In the genomic region with DNA sequence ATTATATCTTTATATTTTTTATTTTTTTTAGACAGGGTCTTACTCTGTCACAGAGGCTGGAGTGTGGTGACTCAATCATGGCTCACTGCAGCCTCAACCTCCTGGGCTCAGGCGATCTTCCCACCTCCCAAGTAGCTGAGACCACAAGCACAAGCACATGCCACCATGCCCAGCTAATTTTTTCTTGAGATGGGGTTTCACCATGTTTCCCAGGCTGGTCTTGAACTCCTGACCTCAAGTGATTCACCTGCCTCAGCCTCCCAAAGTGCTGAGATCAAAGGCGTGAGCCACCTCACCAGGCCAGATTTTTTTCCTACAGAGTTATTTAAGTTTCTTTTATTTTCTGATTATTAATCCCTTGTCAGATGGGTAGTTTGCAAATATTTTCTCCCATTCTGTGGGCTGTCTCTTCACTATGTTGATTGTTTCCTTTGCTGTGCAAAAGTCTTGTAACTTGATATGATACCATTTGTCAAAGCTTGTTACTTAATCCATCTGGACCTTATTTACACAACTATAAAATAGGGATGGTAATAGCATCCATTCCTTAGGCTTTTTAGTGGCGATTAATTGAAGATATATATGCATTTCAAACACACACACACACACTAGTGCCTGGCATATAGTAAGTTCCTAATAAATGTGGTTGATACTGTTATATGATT, we compare ENCODE assay signal across 12 cellular contexts.
DNase-seq lines count a peak whose midpoint lies in the region; ATAC-seq and TF ChIP-seq lines count a peak whose summit lies in the region.
"Had no signal": no experiment of that assay in that cellular context is flagged by ENCODE, and none has a peak within 500 bp of the region (broad histone marks: within the 10 kb centered on the region; RNA-seq: fewer than 3 reads in every experiment).

No MANE protein-coding gene starts in this region.

- no TSS peak for BruUV-seq in HCT116 (replicated peaks; lab: Mats Ljungman, UMichigan)

- ATAC-seq in HCT116, result peak; percentile 59
- ATAC-seq in SK-N-SH treated with all-trans-retinoic acid at 6 μM for 48 hours, result peak; percentile 57
- no peak for ATAC-seq in HG02938 (IDR thresholded peaks at IDR 0.05; ENCODE audit: unreplicated experiment)
- ATAC-seq: Right ventricle myocardium inferior had no signal

- no peaks in the 10 kb centered on the region for H3K9me3 ChIP-seq in HCT116 (ENCODE audit: control insufficient read depth in 1 of 2, insufficient read depth in 1 of 2, low read depth in 1 of 2, low read length in 2 of 2)

- peak overlapping the region; percentile 17; the same call in 1 of the 2 replicates for H3K27ac ChIP-seq in HCT116 (ENCODE audit: low read depth, low read length)

- no peaks in the 10 kb centered on the region for H3K79me2 ChIP-seq in HCT116 (ENCODE audit: insufficient read depth, low read length)

- intact Hi-C loops in HCT116 (cut with micrococcal nuclease), result no loop called here

- no peak for TF ChIP-seq CTCF in HCT116 (IDR thresholded peaks at IDR 0.05 in 2 of 3, conservative IDR thresholded peaks at IDR 0.05 in 1 of 3; ENCODE audit: borderline replicate concordance in 1 of 3, insufficient read depth in 1 of 3, low read depth in 2 of 3, low read length in 2 of 3)
- no peak for TF ChIP-seq CTCF in GM10266 (IDR thresholded peaks at IDR 0.05; ENCODE audit: control insufficient read depth, insufficient read depth, low read depth, missing control alignments)

- RAD21 ChIA-PET in HCT116 (lab: Charles Lee; ENCODE audit: low non-redundant PET in 1 of 2, low total read pairs in 2 of 2, uncharacterized antibody in 2 of 2, unreplicated experiment in 2 of 2), result no interaction called here

- no peak overlapping the region for H3K4me3 ChIP-seq in HCT116 (replicated peaks in 1 of 2; ENCODE audit: low read depth in 1 of 2, low read length in 2 of 2)

- H4K20me1 ChIP-seq in HCT116 (ENCODE audit: insufficient read depth), result no peaks in the 10 kb centered on the region

- DNase-seq in SIG-M5 treated with dmso at 0.1 percent for 504 hours (lab: John Stamatoyannopoulos, UW; ENCODE audit: unreplicated experiment) (peak; percentile 65), SIG-M5 (lab: John Stamatoyannopoulos, UW) (no peak), HCT116 (ENCODE audit: low read depth, low spot score) (no peak), kidney glomerular epithelial cell (lab: John Stamatoyannopoulos, UW) (peak; percentile 39), AML-193 (lab: John Stamatoyannopoulos, UW) (no peak), GM10266 (ENCODE audit: extremely low spot score) (no peak)
- DNase-seq: central memory CD4-positive, alpha-beta T cell; GDM1; NCI-H2227 treated with DMSO at 0.1 percent for 48 hours had no signal

- no peak for TF ChIP-seq POLR2A in HCT116 (IDR thresholded peaks at IDR 0.05; ENCODE audit: borderline replicate concordance, extremely low read depth, insufficient read depth, insufficient read length)

- H3K9ac ChIP-seq in HCT116 (ENCODE audit: low read length), result no peak overlapping the region

- peak overlapping the region; percentile 48 for H3K4me2 ChIP-seq in HCT116 (ENCODE audit: low read length)

- POLR2A ChIA-PET in HCT116 (lab: Charles Lee), result no interaction called here

- no peaks in the 10 kb centered on the region for H3K36me3 ChIP-seq in HCT116 (ENCODE audit: control insufficient read depth in 1 of 2, insufficient read depth in 2 of 2, low read length in 2 of 2)

- H3K4me1 ChIP-seq in HCT116 (ENCODE audit: control insufficient read depth in 1 of 2, insufficient read depth in 2 of 2, low read length in 2 of 2), result peaks cover 11 to 28% of the 10 kb centered on the region in 2 experiments; a peak in 3 of 4 replicates

- no peaks in the 10 kb centered on the region for H3K9me2 ChIP-seq in HCT116 (ENCODE audit: insufficient read depth)

- CTCF ChIA-PET in HCT116 (lab: Charles Lee), result no interaction called here

- peak overlapping the region; percentile 20 for H2AFZ ChIP-seq in HCT116 (ENCODE audit: low read depth, low read length, poor library complexity, severe bottlenecking)

- no peak for TF ChIP-seq RAD21 in HCT116 (IDR thresholded peaks at IDR 0.05; ENCODE audit: low read depth)

- H3K27me3 ChIP-seq in HCT116 (ENCODE audit: insufficient read depth, low read length), result no peaks in the 10 kb centered on the region

TF ChIP-seq in HCT116, 20 proteins besides CTCF, POLR2A, EP300 and RAD21 (continues in another document):
- TF ChIP-seq, protein P1, sequence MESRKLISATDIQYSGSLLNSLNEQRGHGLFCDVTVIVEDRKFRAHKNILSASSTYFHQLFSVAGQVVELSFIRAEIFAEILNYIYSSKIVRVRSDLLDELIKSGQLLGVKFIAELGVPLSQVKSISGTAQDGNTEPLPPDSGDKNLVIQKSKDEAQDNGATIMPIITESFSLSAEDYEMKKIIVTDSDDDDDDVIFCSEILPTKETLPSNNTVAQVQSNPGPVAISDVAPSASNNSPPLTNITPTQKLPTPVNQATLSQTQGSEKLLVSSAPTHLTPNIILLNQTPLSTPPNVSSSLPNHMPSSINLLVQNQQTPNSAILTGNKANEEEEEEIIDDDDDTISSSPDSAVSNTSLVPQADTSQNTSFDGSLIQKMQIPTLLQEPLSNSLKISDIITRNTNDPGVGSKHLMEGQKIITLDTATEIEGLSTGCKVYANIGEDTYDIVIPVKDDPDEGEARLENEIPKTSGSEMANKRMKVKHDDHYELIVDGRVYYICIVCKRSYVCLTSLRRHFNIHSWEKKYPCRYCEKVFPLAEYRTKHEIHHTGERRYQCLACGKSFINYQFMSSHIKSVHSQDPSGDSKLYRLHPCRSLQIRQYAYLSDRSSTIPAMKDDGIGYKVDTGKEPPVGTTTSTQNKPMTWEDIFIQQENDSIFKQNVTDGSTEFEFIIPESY (IDR thresholded peaks at IDR 0.05; ENCODE audit: extremely low read depth, insufficient replicate concordance, low read length), result no peak
- TF ChIP-seq SRF (IDR thresholded peaks at IDR 0.05; ENCODE audit: low read depth) (no peak), CBX3 (IDR thresholded peaks at IDR 0.05; ENCODE audit: low read depth) (no peak), ELF1 (IDR thresholded peaks at IDR 0.05; ENCODE audit: borderline replicate concordance, low read depth) (no peak), EGR1 (IDR thresholded peaks at IDR 0.05; ENCODE audit: low read depth) (no peak), ZNF274 (IDR thresholded peaks at IDR 0.05; ENCODE audit: low read depth, low read length) (no peak), POLR2AphosphoS5 (IDR thresholded peaks at IDR 0.05; ENCODE audit: low read depth, low read length) (no peak), SP1 (IDR thresholded peaks at IDR 0.05; ENCODE audit: low read depth) (no peak)
- TF ChIP-seq, protein P2, sequence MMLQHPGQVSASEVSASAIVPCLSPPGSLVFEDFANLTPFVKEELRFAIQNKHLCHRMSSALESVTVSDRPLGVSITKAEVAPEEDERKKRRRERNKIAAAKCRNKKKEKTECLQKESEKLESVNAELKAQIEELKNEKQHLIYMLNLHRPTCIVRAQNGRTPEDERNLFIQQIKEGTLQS (IDR thresholded peaks at IDR 0.05), result no peak

TF ChIP-seq in SK-N-SH treated with all-trans-retinoic acid at 6 μM for 48 hours, 23 proteins besides CTCF, POLR2A, EP300 and RAD21:
- no peak for TF ChIP-seq PPARA (CRISPR knock-in tag; IDR thresholded peaks at IDR 0.05; ENCODE audit: borderline replicate concordance)
- TF ChIP-seq RARB (CRISPR knock-in tag; IDR thresholded peaks at IDR 0.05), result no peak
- TF ChIP-seq BACH2 (CRISPR knock-in tag; IDR thresholded peaks at IDR 0.05; ENCODE audit: borderline replicate concordance), result no peak
- TF ChIP-seq ZC3H10 (CRISPR knock-in tag; IDR thresholded peaks at IDR 0.05), result no peak
- no peak for TF ChIP-seq ZNF8 (CRISPR knock-in tag; IDR thresholded peaks at IDR 0.05)
- TF ChIP-seq, protein P3, sequence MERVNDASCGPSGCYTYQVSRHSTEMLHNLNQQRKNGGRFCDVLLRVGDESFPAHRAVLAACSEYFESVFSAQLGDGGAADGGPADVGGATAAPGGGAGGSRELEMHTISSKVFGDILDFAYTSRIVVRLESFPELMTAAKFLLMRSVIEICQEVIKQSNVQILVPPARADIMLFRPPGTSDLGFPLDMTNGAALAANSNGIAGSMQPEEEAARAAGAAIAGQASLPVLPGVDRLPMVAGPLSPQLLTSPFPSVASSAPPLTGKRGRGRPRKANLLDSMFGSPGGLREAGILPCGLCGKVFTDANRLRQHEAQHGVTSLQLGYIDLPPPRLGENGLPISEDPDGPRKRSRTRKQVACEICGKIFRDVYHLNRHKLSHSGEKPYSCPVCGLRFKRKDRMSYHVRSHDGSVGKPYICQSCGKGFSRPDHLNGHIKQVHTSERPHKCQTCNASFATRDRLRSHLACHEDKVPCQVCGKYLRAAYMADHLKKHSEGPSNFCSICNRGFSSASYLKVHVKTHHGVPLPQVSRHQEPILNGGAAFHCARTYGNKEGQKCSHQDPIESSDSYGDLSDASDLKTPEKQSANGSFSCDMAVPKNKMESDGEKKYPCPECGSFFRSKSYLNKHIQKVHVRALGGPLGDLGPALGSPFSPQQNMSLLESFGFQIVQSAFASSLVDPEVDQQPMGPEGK (CRISPR knock-in tag; IDR thresholded peaks at IDR 0.05; ENCODE audit: borderline replicate concordance), result no peak

Comparison
In these comparisons a context has a peak if more than half of its experiments do, and no peak if none do; other contexts are left out.
1. DNase-seq: peak in SIG-M5 treated with dmso at 0.1 percent for 504 hours (single experiment) and kidney glomerular epithelial cell (single experiment); none in SIG-M5 (single experiment), HCT116 (single experiment), AML-193 (0 of 2) and GM10266 (single experiment).